Comparison of ENCODE assay signal across 8 cellular contexts in the genomic region with DNA sequence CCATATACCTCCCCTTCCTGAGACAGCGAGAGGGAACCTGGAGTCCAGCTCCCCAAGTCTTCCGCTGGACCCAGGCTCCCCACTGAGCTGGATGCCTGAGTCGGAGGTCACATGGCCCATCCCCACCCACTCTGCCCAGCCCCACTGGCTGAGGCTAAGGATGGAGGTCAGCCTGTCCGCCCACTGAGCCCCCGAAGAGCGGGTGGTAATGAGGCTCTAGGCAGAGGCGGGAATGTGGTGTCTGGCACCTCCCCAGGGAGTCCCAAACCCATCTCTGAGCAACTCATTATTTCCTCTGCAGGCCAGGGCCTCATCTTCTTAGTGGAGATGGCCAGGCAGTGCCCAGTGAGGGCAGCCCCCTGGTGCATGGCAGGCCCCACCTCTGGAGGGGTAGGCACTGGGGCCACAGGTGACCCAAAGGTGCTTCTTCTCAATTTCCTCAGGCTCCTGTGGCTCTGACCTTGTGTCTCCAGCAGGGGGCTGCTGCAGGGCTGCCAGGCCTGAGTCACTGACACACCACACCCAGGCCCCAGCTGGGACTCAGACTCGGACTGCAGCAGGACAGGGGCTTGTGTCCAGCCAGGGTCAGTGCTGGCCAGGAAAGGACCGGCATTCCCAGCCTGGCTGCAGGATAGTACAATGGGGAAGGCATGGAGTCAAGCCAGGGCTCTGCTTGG. TPM values are rescaled to one million over a fixed set of nuclear protein-coding genes. Genes with fewer than 3 reads are reported as not detected.
DNase-seq lines count a peak whose midpoint lies in the region; ATAC-seq and TF ChIP-seq lines count a peak whose summit lies in the region.

No MANE protein-coding gene starts in this region.

- H3K9me3 ChIP-seq in SJSA1 (replicated peaks) (no peaks in the 10 kb centered on the region), right atrium auricular region (no peaks in the 10 kb centered on the region)

- peaks cover 3% of the 10 kb centered on the region; the same call in 1 of the 2 replicates for H3K36me3 ChIP-seq in SJSA1
- peaks cover 37% of the 10 kb centered on the region for H3K36me3 ChIP-seq in right atrium auricular region

- H3K27me3 ChIP-seq in SJSA1 (replicated peaks): no peaks in the 10 kb centered on the region
- H3K27me3 ChIP-seq in right atrium auricular region: no peaks in the 10 kb centered on the region

- peak; percentile 55 for ATAC-seq in HG02798 (IDR thresholded peaks at IDR 0.05; ENCODE audit: poor library complexity, unreplicated experiment)
- ATAC-seq in activated naive CD4-positive, alpha-beta T cell treated with anti-CD3 and anti-CD28 coated beads, Interleukin-2, amount 50 U/mL, for 72 hours: peak; percentile 56 to 60
- ATAC-seq in GM19452 (IDR thresholded peaks at IDR 0.05; ENCODE audit: unreplicated experiment): no peak

- H3K36me3 Mint-ChIP-seq in activated naive CD4-positive, alpha-beta T cell treated with anti-CD3 and anti-CD28 coated beads, Interleukin-2, amount 50 U/mL, for 72 hours: no peaks in the 10 kb centered on the region

- DNase-seq in DMS53 treated with DMSO at 0.1 percent for 48 hours (lab: John Stamatoyannopoulos, UW; ENCODE audit: unreplicated experiment): peak; percentile 77
- peak; percentile 21 to 55 for DNase-seq in SJSA1 (ENCODE audit: low read depth in 1 of 2, low spot score in 2 of 2)
- DNase-seq in activated naive CD4-positive, alpha-beta T cell treated with anti-CD3 and anti-CD28 coated beads, Interleukin-2, amount 50 U/mL, for 72 hours (ENCODE audit: low spot score in 2 of 2): peak; percentile 65 to 68
- DNase-seq in right atrium auricular region (ENCODE audit: low spot score): peak; percentile 89
- DNase-seq in stimulated activated CD4-positive, alpha-beta T cell treated with anti-CD3 and anti-CD28 coated beads, Interleukin-12 subunit alpha, Interleukin-12 subunit beta, amount 100 ng/mL, for 4 hours: peak; percentile 24
- no peak for DNase-seq in GF-D8 (lab: John Stamatoyannopoulos, UW)

- H3K27ac Mint-ChIP-seq in activated naive CD4-positive, alpha-beta T cell treated with anti-CD3 and anti-CD28 coated beads, Interleukin-2, amount 50 U/mL, for 72 hours: no peak overlapping the region

- no peak overlapping the region for H3K4me3 ChIP-seq in SJSA1
- no peak overlapping the region for H3K4me3 ChIP-seq in right atrium auricular region

- no peak overlapping the region for H3K27ac ChIP-seq in SJSA1
- peak overlapping the region; percentile 3 to 66 for H3K27ac ChIP-seq in right atrium auricular region

- no peaks in the 10 kb centered on the region for H3K9me3 Mint-ChIP-seq in activated naive CD4-positive, alpha-beta T cell treated with anti-CD3 and anti-CD28 coated beads, Interleukin-2, amount 50 U/mL, for 72 hours

- peak; percentile 40 to 60 for TF ChIP-seq CTCF in right atrium auricular region (IDR thresholded peaks at IDR 0.05)

- no peaks in the 10 kb centered on the region for H3K4me1 ChIP-seq in SJSA1 (replicated peaks)
- peaks cover 0 to 34% of the 10 kb centered on the region in 2 donors for H3K4me1 ChIP-seq in right atrium auricular region

RNA-seq across cellular contexts. Expression of a gene that starts 10.2 kb away (rescaled TPM):
- not detected in 2 replicates for total RNA-seq in SJSA1 (2014; rRNA removed; shearing (Covaris generic))
- total RNA-seq in activated naive CD4-positive, alpha-beta T cell treated with anti-CD3 and anti-CD28 coated beads, Interleukin-2, amount 50 U/mL, for 72 hours: under 1 TPM; 0.68 to 0.97 TPM
- 10 to 100 TPM; 23.1 to 34.2 TPM for total RNA-seq in right atrium auricular region

Comparison
In these comparisons a context has a peak if more than half of its experiments do, and no peak if none do; other contexts are left out.
1. RNA of a gene that starts 10.2 kb away (total RNA-seq): 23.1 to 34.2 TPM in right atrium auricular region; 0.68 to 0.97 TPM in activated naive CD4-positive, alpha-beta T cell treated with anti-CD3 and anti-CD28 coated beads, Interleukin-2, amount 50 U/mL, for 72 hours and not detected in SJSA1; every median in the first group is over 10 times any median in the second.